ENCODE assay signal across 11 cellular contexts in genomic region chr13:111176421-111176820, GRCh38.
A peak's percentile ranks its signal among the peaks of the same experiment; 100 is the strongest.
DNase-seq lines count a peak whose midpoint lies in the region; ATAC-seq lines count a peak whose summit lies in the region.
"Had no signal": no experiment of that assay in that cellular context is flagged by ENCODE, and none has a peak within 500 bp of the region (broad histone marks: within the 10 kb centered on the region; RNA-seq: fewer than 3 reads in every experiment).

No MANE protein-coding gene starts in this region.

- no peaks in the 10 kb centered on the region for H3K27me3 Mint-ChIP-seq in activated CD8-positive, alpha-beta memory T cell treated with anti-CD3 and anti-CD28 coated beads, Interleukin-2, amount 10 ng/mL, durations not matched to agents 7 days and 5 days
- no peaks in the 10 kb centered on the region for H3K27me3 Mint-ChIP-seq in activated naive CD8-positive, alpha-beta T cell

- H3K4me1 ChIP-seq in thymus (ENCODE audit: control insufficient read depth, insufficient read depth, low read length) = peaks cover 73% of the 10 kb centered on the region

- 96% methylated on average over 8 of the region's 8 CpGs for WGBS in thymus

- CTCF ChIA-PET in activated CD8-positive, alpha-beta memory T cell treated with anti-CD3 and anti-CD28 coated beads, Interleukin-2, amount 10 ng/mL, durations not matched to agents 7 days and 5 days (lab: Charles Lee) = interaction anchor here (1.8 kb wide), 1 partner anchor 12 kb away, joined by 7 read pairs; no protein-coding TSS in a partner anchor

- peaks cover 74% of the 10 kb centered on the region for H3K36me3 Mint-ChIP-seq in activated CD8-positive, alpha-beta memory T cell treated with anti-CD3 and anti-CD28 coated beads, Interleukin-2, amount 10 ng/mL, durations not matched to agents 7 days and 5 days
- H3K36me3 Mint-ChIP-seq in activated naive CD8-positive, alpha-beta T cell = peaks cover 13% of the 10 kb centered on the region

- H3K27ac ChIP-seq in layer of hippocampus (ENCODE audit: low read depth, low read length) (peak overlapping the region; percentile 92), thymus (ENCODE audit: low read depth) (peak overlapping the region; percentile 88)

- H3K4me1 Mint-ChIP-seq in activated CD8-positive, alpha-beta memory T cell treated with anti-CD3 and anti-CD28 coated beads, Interleukin-2, amount 10 ng/mL, durations not matched to agents 7 days and 5 days = peaks cover 63% of the 10 kb centered on the region
- peaks cover 84% of the 10 kb centered on the region for H3K4me1 Mint-ChIP-seq in activated naive CD8-positive, alpha-beta T cell (ENCODE audit: low read depth)

- H3K27me3 ChIP-seq in layer of hippocampus (ENCODE audit: control insufficient read depth, insufficient read depth, low read length) = no peaks in the 10 kb centered on the region
- no peaks in the 10 kb centered on the region for H3K27me3 ChIP-seq in thymus (ENCODE audit: control insufficient read depth, insufficient read depth)

- H3K9me3 Mint-ChIP-seq in activated CD8-positive, alpha-beta memory T cell treated with anti-CD3 and anti-CD28 coated beads, Interleukin-2, amount 10 ng/mL, durations not matched to agents 7 days and 5 days (ENCODE audit: low read depth) = peaks cover 4% of the 10 kb centered on the region
- no peaks in the 10 kb centered on the region for H3K9me3 Mint-ChIP-seq in activated naive CD8-positive, alpha-beta T cell (ENCODE audit: low read depth)

- no peak for DNase-seq in activated CD8-positive, alpha-beta memory T cell treated with anti-CD3 and anti-CD28 coated beads, Interleukin-2, amount 10 ng/mL, durations not matched to agents 7 days and 5 days
- no peak for DNase-seq in activated CD8-positive, alpha-beta memory T cell treated with anti-CD3 and anti-CD28 coated beads, Interleukin-2, amount 50 U/mL, for 48 hours
- DNase-seq in C1 segment of cervical spinal cord (lab: John Stamatoyannopoulos, UW) (no peak), NCI-H2196 treated with DMSO at 0.1 percent for 48 hours (lab: John Stamatoyannopoulos, UW; ENCODE audit: unreplicated experiment) (no peak)
- DNase-seq: ACHN, islet precursor cell had no signal

- no peak overlapping the region for H3K4me3 ChIP-seq in thymus (ENCODE audit: low read length)

- peaks cover 9% of the 10 kb centered on the region for H3K36me3 ChIP-seq in thymus (ENCODE audit: control insufficient read depth, insufficient read depth)

- H3K4me3 Mint-ChIP-seq in activated CD8-positive, alpha-beta memory T cell treated with anti-CD3 and anti-CD28 coated beads, Interleukin-2, amount 10 ng/mL, durations not matched to agents 7 days and 5 days = no peak overlapping the region
- no peak overlapping the region for H3K4me3 Mint-ChIP-seq in activated naive CD8-positive, alpha-beta T cell

- peak overlapping the region; percentile 56 for H3K27ac Mint-ChIP-seq in activated CD8-positive, alpha-beta memory T cell treated with anti-CD3 and anti-CD28 coated beads, Interleukin-2, amount 10 ng/mL, durations not matched to agents 7 days and 5 days
- H3K27ac Mint-ChIP-seq in activated naive CD8-positive, alpha-beta T cell = peak overlapping the region; percentile 36

- ATAC-seq in activated CD8-positive, alpha-beta memory T cell treated with anti-CD3 and anti-CD28 coated beads, Interleukin-2, amount 10 ng/mL, durations not matched to agents 7 days and 5 days = no peak
- no peak for ATAC-seq in HG03521 (IDR thresholded peaks at IDR 0.05; ENCODE audit: unreplicated experiment)
- ATAC-seq: HCT116 had no signal

- H3K9me3 ChIP-seq in thymus (ENCODE audit: control insufficient read depth) = peaks cover 1% of the 10 kb centered on the region
